ENCODE assay signal across 10 cellular contexts in genomic region chr7:130926021-130926691, GRCh38.
DNase-seq lines count a peak whose midpoint lies in the region; ATAC-seq, FAIRE-seq and TF ChIP-seq lines count a peak whose summit lies in the region.
"Had no signal": no experiment of that assay in that cellular context is flagged by ENCODE, and none has a peak within 500 bp of the region (broad histone marks: within the 10 kb centered on the region; RNA-seq: fewer than 3 reads in every experiment).

No MANE protein-coding gene starts in this region.

- H3K18ac ChIP-seq in H1 (ENCODE audit: extremely low read depth, low read length): no peak overlapping the region

- TF ChIP-seq EP300 in H1 (IDR thresholded peaks at IDR 0.05; ENCODE audit: borderline replicate concordance in 1 of 2, low read depth in 2 of 2, low read length in 2 of 2) (no peak), transverse colon (IDR thresholded peaks at IDR 0.05; ENCODE audit: low read depth) (no peak)

- no peak overlapping the region for H3K9ac ChIP-seq in H1 (replicated peaks in 1 of 4; ENCODE audit: extremely low read depth in 1 of 4, low read depth in 3 of 4, low read length in 3 of 4)

- TF ChIP-seq RAD21 in H1 (IDR thresholded peaks at IDR 0.05 in 1 of 2, conservative IDR thresholded peaks at IDR 0.05 in 1 of 2; ENCODE audit: low read depth in 2 of 2, low read length in 2 of 2): no peak

- no peaks in the 10 kb centered on the region for H3K23me2 ChIP-seq in H1 (ENCODE audit: low read depth, low read length)

- H2BK120ac ChIP-seq in H1 (replicated peaks; ENCODE audit: low read depth, low read length): no peak overlapping the region

- H2BK12ac ChIP-seq in H1 (ENCODE audit: low read depth, low read length): no peak overlapping the region

- no peaks in the 10 kb centered on the region for H3K79me2 ChIP-seq in H1 (ENCODE audit: control insufficient read depth in 1 of 2, insufficient read depth in 2 of 2, low read length in 2 of 2)

- no peaks in the 10 kb centered on the region; the same call in 1 of the 2 replicates for H3K79me1 ChIP-seq in H1 (ENCODE audit: low read depth, low read length)

- H3K27ac Mint-ChIP-seq in T-helper 17 cell: no peak overlapping the region

- H3K36me3 ChIP-seq in H1 (ENCODE audit: control insufficient read depth in 2 of 4, insufficient read depth in 4 of 4, low read length in 3 of 4) (no peaks in the 10 kb centered on the region), transverse colon (no peaks in the 10 kb centered on the region)

- H3K4me2 ChIP-seq in H1 (ENCODE audit: insufficient read depth in 1 of 2, low read depth in 2 of 2, low read length in 2 of 2): no peak overlapping the region

- 89% methylated on average over 16 of the region's 16 CpGs; no CpG with 5 or more reads in 1 of the 2 experiments for WGBS in H1 (ENCODE audit: extremely low coverage in 1 of 2, insufficient coverage in 1 of 2, insufficient read length in 1 of 2, insufficient replicate concordance in 2 of 2, low coverage in 1 of 2, low lambda C conversion rate in 2 of 2, missing lambda C conversion rate in 1 of 2), 2 experiments
- 67% methylated on average over 1 to 16 of the region's 16 CpGs for WGBS in transverse colon (ENCODE audit: low coverage in 1 of 2), 2 donors

- H3K9me3 ChIP-seq in T-helper 17 cell (ENCODE audit: control insufficient read depth, low read length, poor library complexity, severe bottlenecking) (no peaks in the 10 kb centered on the region), H1 (ENCODE audit: insufficient read depth in 2 of 2, low read depth in 1 of 2, low read length in 1 of 2) (no peaks in the 10 kb centered on the region), transverse colon (no peaks in the 10 kb centered on the region)

- peak; percentile 82 for DNase-seq in activated effector memory CD4-positive, alpha-beta T cell treated with anti-CD3 and anti-CD28 coated beads, Interleukin-2, amount 50 U/mL, for 16 hours
- DNase-seq in activated effector memory CD4-positive, alpha-beta T cell treated with Interleukin-2 at 50 U/mL for 16 hours: no peak
- DNase-seq in T-helper 17 cell (peak in 1 of 3 donors; percentile 39), H1 (ENCODE audit: low read depth in 1 of 2, low spot score in 2 of 2) (no peak), transverse colon (no peak)
- DNase-seq: retina had no signal

- TF ChIP-seq POLR2A in H1 (IDR thresholded peaks at IDR 0.05; ENCODE audit: control extremely low read depth in 1 of 2, low read depth in 2 of 2, low read length in 2 of 2) (no peak), transverse colon (IDR thresholded peaks at IDR 0.05) (no peak)

- H4K91ac ChIP-seq in H1 (replicated peaks; ENCODE audit: insufficient read length, low read length): no peak overlapping the region

- H3K27me3 Mint-ChIP-seq in T-helper 17 cell: no peaks in the 10 kb centered on the region

- peak overlapping the region; percentile 67; the same call in 1 of the 2 replicates for H2BK5ac ChIP-seq in H1 (ENCODE audit: low read depth, low read length)

- no peak overlapping the region for H3K56ac ChIP-seq in H1 (replicated peaks; ENCODE audit: insufficient read length, low read depth, low read length)

- peaks cover 14% of the 10 kb centered on the region for H3K36me3 Mint-ChIP-seq in T-helper 17 cell (ENCODE audit: low read depth)

- H2AK5ac ChIP-seq in H1 (ENCODE audit: low read depth, low read length): no peak overlapping the region; the same call in 1 of the 2 replicates

- H3K4me3 ChIP-seq in H1 (ENCODE audit: extremely low read depth in 1 of 4, insufficient read depth in 2 of 4, low read depth in 3 of 4, low read length in 4 of 4) (no peak overlapping the region), transverse colon (no peak overlapping the region)

- intact Hi-C loops in transverse colon (cut with DNase I; ENCODE audit: low total_unique reads): no loop called here

- peak overlapping the region; percentile 87 for H3K4me3 Mint-ChIP-seq in T-helper 17 cell

- H2BK20ac ChIP-seq in H1 (ENCODE audit: low read length): no peak overlapping the region

- no peak overlapping the region for H4K8ac ChIP-seq in H1 (ENCODE audit: extremely low read depth, insufficient read depth, low read length)

- in situ Hi-C loops in transverse colon (cut with MboI; ENCODE audit: low pct_ligation_motif_present in 1 of 4, low pct_unique_long_range_greater_than_20kb in 1 of 4, low sequenced_read_pairs in 3 of 4): no loop called here

- H3K4me1 Mint-ChIP-seq in T-helper 17 cell: peaks cover 67% of the 10 kb centered on the region

- H3K27ac ChIP-seq in H1 (ENCODE audit: low read depth, low read length) (no peak overlapping the region), transverse colon (peak overlapping the region; percentile 9 to 50 (median 28))

- H3K4ac ChIP-seq in H1 (replicated peaks; ENCODE audit: insufficient read length, low read depth, low read length): no peak overlapping the region

- POLR2A ChIA-PET in H1 (lab: Charles Lee; ENCODE audit: partially characterized antibody): no interaction called here

- ATAC-seq in T-helper 17 cell (peak; percentile 54), GM21528 (IDR thresholded peaks at IDR 0.05; ENCODE audit: low FRiP score, unreplicated experiment) (no peak), GM21515 (IDR thresholded peaks at IDR 0.05; ENCODE audit: unreplicated experiment) (no peak), GM19467 (IDR thresholded peaks at IDR 0.05; ENCODE audit: unreplicated experiment) (no peak)

- CTCF ChIA-PET in H1 (lab: Charles Lee; ENCODE audit: partially characterized antibody): interaction anchor here (0.6 to 1.8 kb wide), 2 partner anchors 29 to 791 kb away, joined by 3 to 5 read pairs; no protein-coding TSS in a partner anchor

- H3K27me3 ChIP-seq in H1 (replicated peaks in 1 of 4; ENCODE audit: control insufficient read depth in 3 of 4, extremely low read depth in 1 of 4, insufficient read depth in 3 of 4, low read length in 3 of 4) (no peaks in the 10 kb centered on the region), transverse colon (no peaks in the 10 kb centered on the region)

- H3K14ac ChIP-seq in H1 (ENCODE audit: insufficient read length): no peak overlapping the region

- H4K5ac ChIP-seq in H1 (ENCODE audit: insufficient read length, low read depth, low read length): no peak overlapping the region

- H3K4me1 ChIP-seq in H1 (replicated peaks in 1 of 4; ENCODE audit: control insufficient read depth in 3 of 4, insufficient read depth in 4 of 4, low read length in 3 of 4) (peaks cover 0 to 9% (median 4%) of the 10 kb centered on the region in 4 experiments; a peak in 4 of 7 replicates), transverse colon (peaks cover 11 to 63% (median 39%) of the 10 kb centered on the region in 4 donors)

- TF ChIP-seq CTCF in H1 (IDR thresholded peaks at IDR 0.05; ENCODE audit: control extremely low read depth in 1 of 3, insufficient read depth in 1 of 3, low read depth in 1 of 3, low read length in 3 of 3): no peak
- TF ChIP-seq CTCF in transverse colon (IDR thresholded peaks at IDR 0.05): no peak

- H3K23ac ChIP-seq in H1 (ENCODE audit: insufficient read length): no peak overlapping the region

- no peak overlapping the region for H2BK15ac ChIP-seq in H1 (ENCODE audit: low read length)

- FAIRE-seq in H1 (lab: Jason Lieb, UNC): no peak
- FAIRE-seq: TTC549 had no signal

- H2AFZ ChIP-seq in H1 (ENCODE audit: low read length): no peak overlapping the region

- H4K20me1 ChIP-seq in H1 (replicated peaks in 1 of 2; ENCODE audit: control insufficient read depth in 1 of 2, insufficient read depth in 2 of 2, low read length in 2 of 2): no peaks in the 10 kb centered on the region

TF ChIP-seq in H1, 55 proteins besides CTCF, POLR2A, EP300 and RAD21 (continues in another document):
- TF ChIP-seq BCL11A (IDR thresholded peaks at IDR 0.05; ENCODE audit: low read depth in 2 of 2, low read length in 2 of 2) (no peak), TBP (IDR thresholded peaks at IDR 0.05; ENCODE audit: low read depth, low read length) (no peak), CTBP2 (IDR thresholded peaks at IDR 0.05; ENCODE audit: borderline replicate concordance, insufficient read depth, insufficient read length, low read length) (no peak), TAF1 (IDR thresholded peaks at IDR 0.05; ENCODE audit: low read depth, low read length) (no peak), TCF12 (IDR thresholded peaks at IDR 0.05; ENCODE audit: low read depth, low read length) (no peak), GTF2F1 (IDR thresholded peaks at IDR 0.05; ENCODE audit: borderline replicate concordance, low read depth, low read length) (no peak), TAF7 (optimal IDR thresholded peaks at IDR 0.05; ENCODE audit: borderline replicate concordance, low read depth, low read length) (no peak), POLR2AphosphoS5 (IDR thresholded peaks at IDR 0.05; ENCODE audit: low read depth, low read length) (no peak), E2F6 (IDR thresholded peaks at IDR 0.05) (no peak), BACH1 (IDR thresholded peaks at IDR 0.05; ENCODE audit: low read length) (no peak), RXRA (IDR thresholded peaks at IDR 0.05; ENCODE audit: insufficient read depth, low read depth, low read length) (no peak), SUZ12 (IDR thresholded peaks at IDR 0.05; ENCODE audit: low read length) (no peak)
